In the genomic region with DNA sequence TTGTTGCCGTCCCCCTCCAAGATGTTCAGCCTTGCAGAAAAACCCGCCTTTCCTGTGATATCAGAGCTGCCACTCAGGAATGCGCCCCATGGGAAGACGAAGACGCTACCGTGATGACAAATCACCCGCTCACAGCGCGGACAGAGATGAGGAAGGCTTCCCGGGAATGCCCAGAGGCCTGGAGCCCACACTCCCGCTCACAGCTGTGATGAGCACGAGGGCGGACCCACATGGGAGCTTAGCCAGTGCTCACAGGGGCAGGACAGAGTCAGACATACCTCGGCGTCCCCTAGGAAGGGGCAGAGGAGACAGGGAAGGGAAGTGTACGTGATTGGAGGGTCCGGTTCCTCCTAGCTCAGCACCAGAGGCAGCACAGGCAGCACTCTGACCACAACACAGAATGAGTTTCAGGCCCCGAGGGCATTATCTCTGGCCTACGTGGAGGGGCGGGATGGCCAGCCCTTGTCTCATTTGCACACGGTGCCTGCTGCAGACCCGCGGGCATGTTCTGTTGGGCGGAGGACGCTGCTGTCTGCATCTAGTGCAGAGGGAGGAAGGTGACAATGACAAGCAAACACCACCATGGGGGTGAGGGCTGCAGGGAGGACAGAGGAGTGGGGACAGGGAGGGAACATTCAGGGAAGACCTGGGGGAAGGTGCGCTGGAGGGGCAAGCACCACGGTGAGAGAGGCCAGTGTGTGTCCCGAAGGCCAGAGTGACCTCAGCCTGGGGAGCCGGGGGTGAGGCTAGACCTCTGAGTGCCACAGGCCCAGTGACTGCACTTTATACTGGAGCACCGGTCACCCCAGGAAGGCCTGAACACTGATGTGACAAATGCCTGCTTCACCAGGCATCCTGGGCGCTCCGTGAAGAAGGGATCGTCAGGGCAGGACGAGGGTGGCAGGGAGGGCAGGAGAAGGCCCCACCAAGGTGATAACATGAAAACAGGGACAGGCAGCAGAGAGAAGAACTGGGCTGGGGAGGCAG, we compare ENCODE assay signal across 17 cellular contexts.
A peak's percentile ranks its signal among the peaks of the same experiment; 100 is the strongest.
DNase-seq lines count a peak whose midpoint lies in the region; ATAC-seq and TF ChIP-seq lines count a peak whose summit lies in the region.
"Had no signal": no experiment of that assay in that cellular context is flagged by ENCODE, and none has a peak within 500 bp of the region (broad histone marks: within the 10 kb centered on the region; RNA-seq: fewer than 3 reads in every experiment).

No MANE protein-coding gene starts in this region.

- no peak overlapping the region for H4K8ac ChIP-seq in mesendoderm (ENCODE audit: low read depth, low read length)

- no peak overlapping the region for H3K18ac ChIP-seq in mesendoderm (ENCODE audit: low read length)

- TF ChIP-seq CTCF in BE2C (IDR thresholded peaks at IDR 0.05; ENCODE audit: low read depth, low read length) (no peak), chondrocyte (IDR thresholded peaks at IDR 0.05) (no peak)

- H3K23ac ChIP-seq in mesendoderm (ENCODE audit: low read length) = peak overlapping the region; percentile 32

- no CpG with 5 or more reads among the region's 34 CpGs for WGBS in mesendoderm (ENCODE audit: extremely low coverage, insufficient coverage, low lambda C conversion rate)

- H2BK5ac ChIP-seq in mesendoderm (ENCODE audit: low read length) = no peak overlapping the region

- no peak overlapping the region for H3K4ac ChIP-seq in mesendoderm (ENCODE audit: low read depth, low read length)

- DNase-seq in BE2C (peak; percentile 59), chondrocyte (ENCODE audit: low spot score) (no peak), mesendoderm (peak; percentile 32), DMS79 (lab: John Stamatoyannopoulos, UW) (no peak), T-helper 1 cell (no peak), GF-D8 (lab: John Stamatoyannopoulos, UW) (no peak)
- DNase-seq in activated CD8-positive, alpha-beta memory T cell treated with anti-CD3 and anti-CD28 coated beads, Interleukin-2, amount 10 ng/mL, durations not matched to agents 7 days and 5 days = no peak
- DNase-seq: activated CD4-positive, CD25-positive, alpha-beta regulatory T cell treated with anti-CD3 and anti-CD28 coated beads, Interleukin-2, amount 50 U/mL, for 72 hours; C1 segment of cervical spinal cord; erythroblast; naive thymus-derived CD4-positive, alpha-beta T cell; NCI-H1048; NCI-H82; spleen had no signal

- H3K27ac ChIP-seq in HUES6 (ENCODE audit: low read depth, low read length) (no peak overlapping the region), mesendoderm (ENCODE audit: low read depth, low read length) (no peak overlapping the region)
- H3K27ac ChIP-seq: SK-N-MC, spleen had no signal

- no peak overlapping the region for H3K4me3 Mint-ChIP-seq in chondrocyte (ENCODE audit: unreplicated experiment)
- no peak overlapping the region for H3K4me3 Mint-ChIP-seq in activated CD8-positive, alpha-beta memory T cell treated with anti-CD3 and anti-CD28 coated beads, Interleukin-2, amount 10 ng/mL, durations not matched to agents 7 days and 5 days
- H3K4me3 Mint-ChIP-seq: naive thymus-derived CD4-positive, alpha-beta T cell had no signal

- no peaks in the 10 kb centered on the region for H3K79me2 ChIP-seq in mesendoderm (ENCODE audit: control insufficient read depth, insufficient read depth, low read length)

- H3K4me1 Mint-ChIP-seq in chondrocyte (ENCODE audit: low read depth) = peaks cover 50% of the 10 kb centered on the region
- H3K4me1 Mint-ChIP-seq in activated CD8-positive, alpha-beta memory T cell treated with anti-CD3 and anti-CD28 coated beads, Interleukin-2, amount 10 ng/mL, durations not matched to agents 7 days and 5 days = no peaks in the 10 kb centered on the region

- no peak for ATAC-seq in activated CD8-positive, alpha-beta memory T cell treated with anti-CD3 and anti-CD28 coated beads, Interleukin-2, amount 10 ng/mL, durations not matched to agents 7 days and 5 days
- ATAC-seq: naive thymus-derived CD4-positive, alpha-beta T cell had no signal

- no peaks in the 10 kb centered on the region for H3K27me3 Mint-ChIP-seq in chondrocyte (ENCODE audit: low read depth)
- H3K27me3 Mint-ChIP-seq in activated CD8-positive, alpha-beta memory T cell treated with anti-CD3 and anti-CD28 coated beads, Interleukin-2, amount 10 ng/mL, durations not matched to agents 7 days and 5 days = no peaks in the 10 kb centered on the region

- H3K4me2 ChIP-seq in mesendoderm (ENCODE audit: low read length) = no peak overlapping the region

- no peak overlapping the region for H3K56ac ChIP-seq in mesendoderm (ENCODE audit: low read length)

- H3K79me1 ChIP-seq in mesendoderm (ENCODE audit: low read length) = no peaks in the 10 kb centered on the region

- no peak overlapping the region for H4K5ac ChIP-seq in mesendoderm (ENCODE audit: low read length)

- H3K9me3 ChIP-seq in BE2C (no peaks in the 10 kb centered on the region), HUES6 (ENCODE audit: control insufficient read depth, insufficient read depth, low read depth, low read length) (no peaks in the 10 kb centered on the region)
- H3K9me3 ChIP-seq: spleen had no signal

- peak overlapping the region; percentile 92 for H3K27ac Mint-ChIP-seq in chondrocyte (ENCODE audit: unreplicated experiment)
- no peak overlapping the region for H3K27ac Mint-ChIP-seq in activated CD8-positive, alpha-beta memory T cell treated with anti-CD3 and anti-CD28 coated beads, Interleukin-2, amount 10 ng/mL, durations not matched to agents 7 days and 5 days
- H3K27ac Mint-ChIP-seq: activated T-helper 2 cell treated with anti-CD3 and anti-CD28 coated beads, Interferon-gamma antibody, Interleukin-2, Interleukin-4, amounts not matched to agents 10 μg/mL and 5 μg/mL and 100 μg/mL, durations not matched to agents 14 hours and 24 hours and 36 hours; naive thymus-derived CD4-positive, alpha-beta T cell had no signal

- no peaks in the 10 kb centered on the region for H3K9me3 Mint-ChIP-seq in chondrocyte (ENCODE audit: low read depth)
- no peaks in the 10 kb centered on the region for H3K9me3 Mint-ChIP-seq in activated CD8-positive, alpha-beta memory T cell treated with anti-CD3 and anti-CD28 coated beads, Interleukin-2, amount 10 ng/mL, durations not matched to agents 7 days and 5 days (ENCODE audit: low read depth)
- H3K9me3 Mint-ChIP-seq: activated T-helper 2 cell treated with anti-CD3 and anti-CD28 coated beads, Interferon-gamma antibody, Interleukin-2, Interleukin-4, amounts not matched to agents 10 μg/mL and 5 μg/mL and 100 μg/mL, durations not matched to agents 14 hours and 24 hours and 36 hours; naive thymus-derived CD4-positive, alpha-beta T cell had no signal

- CTCF ChIA-PET in activated CD8-positive, alpha-beta memory T cell treated with anti-CD3 and anti-CD28 coated beads, Interleukin-2, amount 10 ng/mL, durations not matched to agents 7 days and 5 days (lab: Charles Lee) = no interaction called here

- no peak overlapping the region for H2BK120ac ChIP-seq in mesendoderm (ENCODE audit: low read depth, low read length)

- no peaks in the 10 kb centered on the region for H3K4me1 ChIP-seq in BE2C
- peaks cover 31% of the 10 kb centered on the region; the same call in 1 of the 2 replicates for H3K4me1 ChIP-seq in HUES6 (ENCODE audit: control insufficient read depth, insufficient read depth, low read length)
- no peaks in the 10 kb centered on the region for H3K4me1 ChIP-seq in mesendoderm (ENCODE audit: control insufficient read depth, low read depth, low read length)
- H3K4me1 ChIP-seq: spleen had no signal

- no peak overlapping the region for H2AK5ac ChIP-seq in mesendoderm (ENCODE audit: low read length)

- H3K27me3 ChIP-seq in BE2C (no peaks in the 10 kb centered on the region), HUES6 (ENCODE audit: control insufficient read depth, insufficient read depth, low read length) (no peaks in the 10 kb centered on the region), mesendoderm (ENCODE audit: insufficient read depth, low read length, poor library complexity) (no peaks in the 10 kb centered on the region)

- H3K9ac ChIP-seq in HUES6 (ENCODE audit: low read length) (peak overlapping the region; percentile 1), mesendoderm (ENCODE audit: low read length) (no peak overlapping the region)

- H3K36me3 ChIP-seq in BE2C (no peaks in the 10 kb centered on the region), HUES6 (ENCODE audit: control insufficient read depth, insufficient read depth, low read length) (0 out of 2 replicates have a peak, but pooled peaks cover 4% of the 10 kb centered on the region), mesendoderm (ENCODE audit: control insufficient read depth, insufficient read depth, low read length) (no peaks in the 10 kb centered on the region)
- H3K36me3 ChIP-seq: spleen had no signal

- H2BK15ac ChIP-seq in mesendoderm (replicated peaks; ENCODE audit: low read depth) = no peak overlapping the region

- H3K4me3 ChIP-seq in BE2C (ENCODE audit: low read depth, low read length) (no peak overlapping the region), HUES6 (ENCODE audit: low read depth, low read length) (no peak overlapping the region), mesendoderm (ENCODE audit: low read length) (no peak overlapping the region)
- H3K4me3 ChIP-seq: SK-N-MC, spleen had no signal

- H3K36me3 Mint-ChIP-seq in chondrocyte (ENCODE audit: low read depth) = peaks cover 4% of the 10 kb centered on the region
- H3K36me3 Mint-ChIP-seq in activated CD8-positive, alpha-beta memory T cell treated with anti-CD3 and anti-CD28 coated beads, Interleukin-2, amount 10 ng/mL, durations not matched to agents 7 days and 5 days = no peaks in the 10 kb centered on the region
- H3K36me3 Mint-ChIP-seq: naive thymus-derived CD4-positive, alpha-beta T cell had no signal

Comparison
In these comparisons a context has a peak if more than half of its experiments do, and no peak if none do; other contexts are left out.
1. DNase-seq: peak in BE2C (single experiment) and mesendoderm (single experiment); none in chondrocyte (single experiment), DMS79 (single experiment), T-helper 1 cell (0 of 5), GF-D8 (single experiment) and activated CD8-positive, alpha-beta memory T cell treated with anti-CD3 and anti-CD28 coated beads, Interleukin-2, amount 10 ng/mL, durations not matched to agents 7 days and 5 days (single experiment).